Comparison of ENCODE assay signal across 26 cellular contexts in the genomic region with DNA sequence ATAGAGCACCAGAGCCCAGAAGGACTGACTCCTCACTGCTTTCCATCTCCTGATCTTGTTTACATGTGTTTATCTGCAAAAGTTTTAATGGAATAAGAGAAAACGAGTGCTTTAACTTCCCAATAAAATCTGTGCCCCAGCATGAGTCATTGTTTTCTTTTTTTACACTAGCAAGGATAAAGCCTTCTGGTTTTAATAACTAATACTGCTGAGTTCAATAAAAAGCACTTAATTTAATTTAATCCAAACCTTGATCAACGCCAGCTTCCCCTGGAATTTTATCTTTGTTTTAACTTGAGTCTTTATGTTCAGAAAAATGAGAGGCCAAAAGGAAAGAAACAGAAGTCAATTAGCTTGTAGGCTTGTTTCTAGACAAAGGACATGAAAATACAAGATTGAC.
"Had no signal": no experiment of that assay in that cellular context is flagged by ENCODE, and none has a peak within 500 bp of the region (broad histone marks: within the 10 kb centered on the region; RNA-seq: fewer than 3 reads in every experiment).

No MANE protein-coding gene starts in this region.

- H3K4me1 ChIP-seq: heart right ventricle, left lung, lower lobe of right lung, upper lobe of right lung had no signal

- ATAC-seq: activated naive CD8-positive, alpha-beta T cell treated with anti-CD3 and anti-CD28 coated beads, Interleukin-2, amount 50 U/mL, for 24 hours; heart right ventricle; left lung; lower lobe of right lung; mucosa of descending colon; natural killer cell treated with Interleukin-12 subunit alpha and Interleukin-12 subunit beta and Interleukin-15 and Interleukin-18, amount 100 ng/mL, for 72 hours; stimulated activated naive B cell treated with anti-CD40 and anti-IgM and Interleukin-4, amounts not matched to agents 10 μg/mL and 1 μg/mL and 100 μg/mL, for 72 hours; upper lobe of right lung had no signal

- H3K27me3 ChIP-seq: heart right ventricle, left lung, neutrophil, ovary, sigmoid colon, suprapubic skin, tibial artery, upper lobe of right lung had no signal

- H3K4me3 ChIP-seq: heart right ventricle, left lung, lower lobe of right lung, mucosa of descending colon, ovary, sigmoid colon, suprapubic skin, tibial artery, upper lobe of right lung had no signal

- H3K9me3 ChIP-seq: ovary had no signal

- H3K27ac ChIP-seq: heart right ventricle, left lung, lower lobe of right lung, neutrophil, ovary, sigmoid colon, suprapubic skin, upper lobe of right lung had no signal

- H3K36me3 ChIP-seq: heart right ventricle, left lung, lower lobe of right lung, neutrophil, ovary, sigmoid colon, suprapubic skin, tibial artery, upper lobe of right lung had no signal

- DNase-seq: activated CD4-positive, alpha-beta memory T cell treated with anti-CD3 and anti-CD28 coated beads for 36 hours; activated CD4-positive, alpha-beta T cell treated with anti-CD3 and anti-CD28 coated beads, Interleukin-2, amount 10 ng/mL, durations not matched to agents 24 days and 14 days; activated CD4-positive, CD25-positive, alpha-beta regulatory T cell treated with anti-CD3 and anti-CD28 coated beads, Interleukin-2, amount 50 U/mL, for 72 hours; activated CD8-positive, alpha-beta memory T cell treated with anti-CD3 and anti-CD28 coated beads, Interleukin-2, amount 50 U/mL, for 4 hours; activated gamma-delta T cell; activated naive CD8-positive, alpha-beta T cell treated with anti-CD3 and anti-CD28 coated beads, Interleukin-2, amount 50 U/mL, for 24 hours; activated T-cell treated with anti-CD3 and anti-CD28 coated beads, Interleukin-2, amount 50 U/mL, for 24 hours; dermis blood vessel endothelial cell; effector CD4-positive, alpha-beta T cell; foreskin melanocyte; heart right ventricle; left lung; lower lobe of right lung; mesendoderm; mucosa of descending colon; ovary; sigmoid colon; small intestine; stimulated activated CD4-positive, alpha-beta T cell treated with anti-CD3 and anti-CD28 coated beads, Interleukin-1b, Interleukin-23, amount 100 ng/mL, for 48 hours; stimulated activated naive B cell treated with anti-CD40 and anti-IgM and Interleukin-4, amounts not matched to agents 10 μg/mL and 1 μg/mL and 100 μg/mL, for 72 hours; T-helper 2 cell; tibial artery; upper lobe of right lung had no signal
